In the genomic region with DNA sequence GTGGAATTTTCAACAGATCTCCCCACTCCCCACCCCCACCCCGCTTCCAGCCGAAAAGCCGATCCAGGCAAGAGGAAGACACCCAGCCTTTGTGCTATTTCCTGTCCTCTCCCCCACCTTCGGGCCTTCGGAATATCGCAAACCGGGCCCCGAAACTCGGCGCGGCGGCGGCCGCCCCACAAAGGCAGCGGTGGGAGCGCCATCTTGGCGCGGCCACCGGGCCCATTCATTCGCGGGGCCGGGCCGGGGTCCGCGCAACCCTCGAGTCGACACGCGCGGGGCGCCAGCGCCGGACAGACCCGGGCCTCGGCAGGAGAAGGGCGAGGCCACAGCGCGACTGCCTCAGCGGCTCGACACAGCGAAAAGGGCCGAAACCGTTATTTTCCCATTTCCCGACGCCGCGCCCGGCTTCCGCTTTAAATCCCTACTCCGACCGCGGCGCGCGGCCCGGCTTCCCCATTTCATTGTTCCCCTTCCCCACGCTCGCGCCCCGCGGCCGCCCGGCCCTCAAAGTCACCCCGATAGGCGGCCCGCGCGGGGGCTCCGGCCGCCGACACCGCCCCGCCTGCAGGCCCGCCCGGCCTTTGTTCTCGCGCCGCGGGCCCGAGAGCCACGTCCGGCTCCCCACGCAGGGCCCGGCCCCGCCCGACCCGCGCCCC, we compare ENCODE assay signal across 1 cellular context.
TF ChIP-seq lines count a peak whose summit lies in the region.

No MANE protein-coding gene starts in this region.

TF ChIP-seq in HCT116, 20 proteins besides CTCF, POLR2A, EP300 and RAD21 (continued from another document):
- TF ChIP-seq, protein P1, sequence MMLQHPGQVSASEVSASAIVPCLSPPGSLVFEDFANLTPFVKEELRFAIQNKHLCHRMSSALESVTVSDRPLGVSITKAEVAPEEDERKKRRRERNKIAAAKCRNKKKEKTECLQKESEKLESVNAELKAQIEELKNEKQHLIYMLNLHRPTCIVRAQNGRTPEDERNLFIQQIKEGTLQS (IDR thresholded peaks at IDR 0.05): no peak
- TF ChIP-seq, protein P2, sequence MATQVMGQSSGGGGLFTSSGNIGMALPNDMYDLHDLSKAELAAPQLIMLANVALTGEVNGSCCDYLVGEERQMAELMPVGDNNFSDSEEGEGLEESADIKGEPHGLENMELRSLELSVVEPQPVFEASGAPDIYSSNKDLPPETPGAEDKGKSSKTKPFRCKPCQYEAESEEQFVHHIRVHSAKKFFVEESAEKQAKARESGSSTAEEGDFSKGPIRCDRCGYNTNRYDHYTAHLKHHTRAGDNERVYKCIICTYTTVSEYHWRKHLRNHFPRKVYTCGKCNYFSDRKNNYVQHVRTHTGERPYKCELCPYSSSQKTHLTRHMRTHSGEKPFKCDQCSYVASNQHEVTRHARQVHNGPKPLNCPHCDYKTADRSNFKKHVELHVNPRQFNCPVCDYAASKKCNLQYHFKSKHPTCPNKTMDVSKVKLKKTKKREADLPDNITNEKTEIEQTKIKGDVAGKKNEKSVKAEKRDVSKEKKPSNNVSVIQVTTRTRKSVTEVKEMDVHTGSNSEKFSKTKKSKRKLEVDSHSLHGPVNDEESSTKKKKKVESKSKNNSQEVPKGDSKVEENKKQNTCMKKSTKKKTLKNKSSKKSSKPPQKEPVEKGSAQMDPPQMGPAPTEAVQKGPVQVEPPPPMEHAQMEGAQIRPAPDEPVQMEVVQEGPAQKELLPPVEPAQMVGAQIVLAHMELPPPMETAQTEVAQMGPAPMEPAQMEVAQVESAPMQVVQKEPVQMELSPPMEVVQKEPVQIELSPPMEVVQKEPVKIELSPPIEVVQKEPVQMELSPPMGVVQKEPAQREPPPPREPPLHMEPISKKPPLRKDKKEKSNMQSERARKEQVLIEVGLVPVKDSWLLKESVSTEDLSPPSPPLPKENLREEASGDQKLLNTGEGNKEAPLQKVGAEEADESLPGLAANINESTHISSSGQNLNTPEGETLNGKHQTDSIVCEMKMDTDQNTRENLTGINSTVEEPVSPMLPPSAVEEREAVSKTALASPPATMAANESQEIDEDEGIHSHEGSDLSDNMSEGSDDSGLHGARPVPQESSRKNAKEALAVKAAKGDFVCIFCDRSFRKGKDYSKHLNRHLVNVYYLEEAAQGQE (IDR thresholded peaks at IDR 0.05; ENCODE audit: low read depth): no peak
- TF ChIP-seq, protein P3, sequence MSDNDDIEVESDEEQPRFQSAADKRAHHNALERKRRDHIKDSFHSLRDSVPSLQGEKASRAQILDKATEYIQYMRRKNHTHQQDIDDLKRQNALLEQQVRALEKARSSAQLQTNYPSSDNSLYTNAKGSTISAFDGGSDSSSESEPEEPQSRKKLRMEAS (IDR thresholded peaks at IDR 0.05): no peak
- TF ChIP-seq TCF7L2 (IDR thresholded peaks at IDR 0.05; ENCODE audit: borderline replicate concordance, extremely low read depth, insufficient read depth, insufficient read length) (peak; percentile 85), SP1 (IDR thresholded peaks at IDR 0.05; ENCODE audit: low read depth) (no peak), CBX3 (IDR thresholded peaks at IDR 0.05; ENCODE audit: low read depth) (no peak), YY1 (IDR thresholded peaks at IDR 0.05; ENCODE audit: extremely low read depth, insufficient replicate concordance, low read depth, low read length) (peak; percentile 67), ELF1 (IDR thresholded peaks at IDR 0.05; ENCODE audit: borderline replicate concordance, low read depth) (no peak), ZFX (IDR thresholded peaks at IDR 0.05) (peak; percentile 86), SIN3A (IDR thresholded peaks at IDR 0.05; ENCODE audit: low read depth) (peak; percentile 60)
TF ChIP-seq in HCT116: peak in this region for 4.
